Comparison of ENCODE assay signal across 17 cellular contexts in genomic region chr10:93485690-93486089, GRCh38. TPM values are rescaled to one million over a fixed set of nuclear protein-coding genes. Genes with fewer than 3 reads are reported as not detected.
A peak's percentile ranks its signal among the peaks of the same experiment; 100 is the strongest.
DNase-seq lines count a peak whose midpoint lies in the region; TF ChIP-seq lines count a peak whose summit lies in the region.
"Had no signal": no experiment of that assay in that cellular context is flagged by ENCODE, and none has a peak within 500 bp of the region (broad histone marks: within the 10 kb centered on the region; RNA-seq: fewer than 3 reads in every experiment).

No MANE protein-coding gene starts in this region.

- H3F3A ChIP-seq in Loucy (ENCODE audit: low read depth): no peaks in the 10 kb centered on the region

- no peak overlapping the region for H3K9ac ChIP-seq in Loucy (ENCODE audit: low read depth, low read length, poor library complexity, severe bottlenecking)
- H3K9ac ChIP-seq: SK-N-SH had no signal

- no peak overlapping the region for H3K4me3 ChIP-seq in Loucy (ENCODE audit: low read length, poor library complexity, severe bottlenecking)
- H3K4me3 ChIP-seq: Peyer's patch had no signal

- 0 out of 2 replicates have a peak, but pooled peaks have one; percentile 15 for TF ChIP-seq CTCF in Loucy (conservative IDR thresholded peaks at IDR 0.05; ENCODE audit: low read length)
- TF ChIP-seq CTCF in chondrocyte (IDR thresholded peaks at IDR 0.05): peak; percentile 33
- TF ChIP-seq CTCF in MCF 10A (IDR thresholded peaks at IDR 0.05; ENCODE audit: unreplicated experiment): no peak

- H3K9me3 ChIP-seq in Loucy (ENCODE audit: insufficient read depth, low read depth, low read length): no peaks in the 10 kb centered on the region
- H3K9me3 ChIP-seq: Peyer's patch, SK-N-SH had no signal

- no peaks in the 10 kb centered on the region for H4K20me1 ChIP-seq in Loucy (ENCODE audit: insufficient read depth, low read length, poor library complexity, severe bottlenecking)

- DNase-seq in NCI-H345 (lab: John Stamatoyannopoulos, UW) (peak; percentile 9), NCI-H345 treated with DMSO at 0.1 percent for 48 hours (lab: John Stamatoyannopoulos, UW; ENCODE audit: unreplicated experiment) (no peak), chondrocyte (ENCODE audit: low spot score) (no peak), AG08395 (ENCODE audit: low spot score) (no peak), MCF 10A (ENCODE audit: unreplicated experiment) (no peak), GM19240 (ENCODE audit: insufficient read length, low spot score) (no peak)
- DNase-seq: AML-193, COR-L47, KBM-7, NCI-H1092, NCI-H2107, NCI-H82, Peyer's patch, Right ventricle myocardium superior, SK-N-SH, T-cell had no signal

- H3K4me1 ChIP-seq in Loucy (ENCODE audit: insufficient read depth, low read length, poor library complexity, severe bottlenecking): peaks cover 6% of the 10 kb centered on the region
- H3K4me1 ChIP-seq: Peyer's patch had no signal

- H3K4me3 Mint-ChIP-seq in chondrocyte (ENCODE audit: unreplicated experiment) (no peak overlapping the region), MCF 10A (ENCODE audit: unreplicated experiment) (no peak overlapping the region)
- H3K4me3 Mint-ChIP-seq: T-cell had no signal

- H3K36me3 Mint-ChIP-seq in chondrocyte (ENCODE audit: low read depth) (no peaks in the 10 kb centered on the region), MCF 10A (ENCODE audit: insufficient read depth, unreplicated experiment) (peaks cover 5% of the 10 kb centered on the region)
- H3K36me3 Mint-ChIP-seq: T-cell had no signal

- H3K9me3 Mint-ChIP-seq in chondrocyte (ENCODE audit: low read depth) (no peaks in the 10 kb centered on the region), MCF 10A (ENCODE audit: unreplicated experiment) (no peaks in the 10 kb centered on the region)
- H3K9me3 Mint-ChIP-seq: T-cell had no signal

- POLR2A ChIA-PET in MCF 10A (lab: Yijun Ruan, JAX): interaction anchor here (0.7 to 5.8 kb wide), 4 partner anchors 10 to 49 kb away, joined by 3 to 56 read pairs (median 4); partner anchors contain the start of gene CEP55

- H3K27me3 Mint-ChIP-seq in chondrocyte (ENCODE audit: low read depth) (no peaks in the 10 kb centered on the region), MCF 10A (ENCODE audit: insufficient read depth, unreplicated experiment) (no peaks in the 10 kb centered on the region)

- H3K27ac Mint-ChIP-seq in chondrocyte (ENCODE audit: unreplicated experiment): no peak overlapping the region
- H3K27ac Mint-ChIP-seq in MCF 10A (ENCODE audit: low read depth, unreplicated experiment): no peak overlapping the region
- H3K27ac Mint-ChIP-seq: T-cell had no signal

- no peak overlapping the region for H3K4me2 ChIP-seq in Loucy (ENCODE audit: low read depth, low read length, poor library complexity, severe bottlenecking)
- H3K4me2 ChIP-seq: SK-N-SH had no signal

- no TSS peak for BruUV-seq in MCF 10A (replicated peaks; lab: Mats Ljungman, UMichigan)

- no peaks in the 10 kb centered on the region for H3K27me3 ChIP-seq in Loucy (ENCODE audit: insufficient read depth, low read length, poor library complexity, severe bottlenecking)
- H3K27me3 ChIP-seq: Peyer's patch had no signal

- intact Hi-C loops in MCF 10A (cut with micrococcal nuclease): no loop called here

- peaks cover 52% of the 10 kb centered on the region for H3K4me1 Mint-ChIP-seq in chondrocyte (ENCODE audit: low read depth)
- no peaks in the 10 kb centered on the region for H3K4me1 Mint-ChIP-seq in MCF 10A (ENCODE audit: insufficient read depth, unreplicated experiment)

- H3K79me2 ChIP-seq in Loucy (ENCODE audit: insufficient read depth, low read length): no peaks in the 10 kb centered on the region

- no peaks in the 10 kb centered on the region for H3K9me2 ChIP-seq in Loucy (replicated peaks; ENCODE audit: low read depth, low read length)
- H3K9me2 ChIP-seq: SK-N-SH had no signal

- H2AFZ ChIP-seq in Loucy (ENCODE audit: low read length): no peak overlapping the region

- H3K36me3 ChIP-seq in Loucy (ENCODE audit: insufficient read depth, low read length): no peaks in the 10 kb centered on the region
- H3K36me3 ChIP-seq: Peyer's patch had no signal

- CTCF ChIA-PET in MCF 10A (lab: Yijun Ruan, JAX): interaction anchor here (0.6 to 16.8 kb wide), 12 partner anchors 9 to 348 kb away, joined by 3 to 498 read pairs (median 4); no protein-coding TSS in a partner anchor

RNA-seq across cellular contexts. Expression of gene MYOF, which starts 3.6 kb away (rescaled TPM):
- 291 to 526 TPM (median 524 TPM) in 3 replicates for total RNA-seq in chondrocyte
- 167 and 181 TPM in 2 replicates for total RNA-seq in MCF 10A (2022)

RNA-seq across cellular contexts. Expression of gene CEP55, which starts 10.7 kb away (rescaled TPM):
- 7.5 to 9.3 TPM (median 8.4 TPM) in 3 replicates for total RNA-seq in chondrocyte
- 25.2 and 39.4 TPM in 2 replicates for total RNA-seq in MCF 10A (2022)
